ENCODE assay signal across 24 cellular contexts in genomic region chr20:23287366-23288190, GRCh38.
"Had no signal": no experiment of that assay in that cellular context is flagged by ENCODE, and none has a peak within 500 bp of the region (broad histone marks: within the 10 kb centered on the region; RNA-seq: fewer than 3 reads in every experiment).

No MANE protein-coding gene starts in this region.

- H3K36me3 Mint-ChIP-seq: activated CD8-positive, alpha-beta memory T cell treated with anti-CD3 and anti-CD28 coated beads, Interleukin-2, amount 10 ng/mL, durations not matched to agents 7 days and 5 days; activated naive CD4-positive, alpha-beta T cell treated with anti-CD3 and anti-CD28 coated beads, Interleukin-2, amount 50 U/mL, for 24 hours; WTC11 had no signal

- H3K4me1 Mint-ChIP-seq: activated CD8-positive, alpha-beta memory T cell treated with anti-CD3 and anti-CD28 coated beads, Interleukin-2, amount 10 ng/mL, durations not matched to agents 7 days and 5 days; activated naive CD4-positive, alpha-beta T cell treated with anti-CD3 and anti-CD28 coated beads, Interleukin-2, amount 50 U/mL, for 24 hours had no signal

- H3K27ac Mint-ChIP-seq: activated CD4-positive, alpha-beta T cell treated with anti-CD3 and anti-CD28 coated beads, Interleukin-2, amount 10 ng/mL, durations not matched to agents 24 days and 14 days; activated CD8-positive, alpha-beta memory T cell treated with anti-CD3 and anti-CD28 coated beads, Interleukin-2, amount 10 ng/mL, durations not matched to agents 7 days and 5 days; activated naive CD4-positive, alpha-beta T cell treated with anti-CD3 and anti-CD28 coated beads, Interleukin-2, amount 50 U/mL, for 24 hours; activated T-cell treated with anti-CD3 and anti-CD28 coated beads, Interleukin-2, amount 50 U/mL, for 24 hours; activated T-helper 1 cell treated with anti-CD3 and anti-CD28 coated beads, Interleukin-12 subunit alpha, Interleukin-12 subunit beta, Interleukin-2, Interleukin-4 antibody, amounts not matched to agents 30 ng/mL and 10 ng/mL and 1 ng/mL, durations not matched to agents 14 hours and 24 hours and 36 hours; T-helper 17 cell; WTC11 had no signal

- H3K9me3 Mint-ChIP-seq: activated CD4-positive, alpha-beta T cell treated with anti-CD3 and anti-CD28 coated beads, Interleukin-2, amount 10 ng/mL, durations not matched to agents 24 days and 14 days; activated naive CD4-positive, alpha-beta T cell treated with anti-CD3 and anti-CD28 coated beads, Interleukin-2, amount 50 U/mL, for 24 hours; activated T-cell treated with anti-CD3 and anti-CD28 coated beads, Interleukin-2, amount 50 U/mL, for 24 hours; activated T-helper 1 cell treated with anti-CD3 and anti-CD28 coated beads, Interleukin-12 subunit alpha, Interleukin-12 subunit beta, Interleukin-2, Interleukin-4 antibody, amounts not matched to agents 30 ng/mL and 10 ng/mL and 1 ng/mL, durations not matched to agents 14 hours and 24 hours and 36 hours; WTC11 had no signal

- H3K36me3 ChIP-seq: Peyer's patch had no signal

- H3K4me1 ChIP-seq: Peyer's patch had no signal

- H3K4me3 Mint-ChIP-seq: activated CD4-positive, alpha-beta T cell treated with anti-CD3 and anti-CD28 coated beads, Interleukin-2, amount 10 ng/mL, durations not matched to agents 24 days and 14 days; activated CD8-positive, alpha-beta memory T cell treated with anti-CD3 and anti-CD28 coated beads, Interleukin-2, amount 10 ng/mL, durations not matched to agents 7 days and 5 days; activated naive CD4-positive, alpha-beta T cell treated with anti-CD3 and anti-CD28 coated beads, Interleukin-2, amount 50 U/mL, for 24 hours; activated T-cell treated with anti-CD3 and anti-CD28 coated beads, Interleukin-2, amount 50 U/mL, for 24 hours; activated T-helper 1 cell treated with anti-CD3 and anti-CD28 coated beads, Interleukin-12 subunit alpha, Interleukin-12 subunit beta, Interleukin-2, Interleukin-4 antibody, amounts not matched to agents 30 ng/mL and 10 ng/mL and 1 ng/mL, durations not matched to agents 14 hours and 24 hours and 36 hours; T-helper 17 cell; WTC11 had no signal

- ATAC-seq: activated CD8-positive, alpha-beta memory T cell treated with anti-CD3 and anti-CD28 coated beads, Interleukin-2, amount 10 ng/mL, durations not matched to agents 7 days and 5 days; T-helper 17 cell; WTC11 had no signal

- H3K27me3 Mint-ChIP-seq: activated CD8-positive, alpha-beta memory T cell treated with anti-CD3 and anti-CD28 coated beads, Interleukin-2, amount 10 ng/mL, durations not matched to agents 7 days and 5 days had no signal

- H3K27ac ChIP-seq: Peyer's patch, RWPE1 had no signal

- DNase-seq: activated CD4-positive, alpha-beta T cell treated with anti-CD3 and anti-CD28 coated beads for 1 hour; activated CD4-positive, alpha-beta T cell treated with anti-CD3 and anti-CD28 coated beads, Interleukin-2, amount 10 ng/mL, durations not matched to agents 24 days and 14 days; activated CD4-positive, alpha-beta T cell treated with anti-CD3 and anti-CD28 coated beads, Interleukin-2, amount 50 U/mL, for 48 hours; activated CD8-positive, alpha-beta memory T cell treated with anti-CD3 and anti-CD28 coated beads, Interleukin-2, amount 10 ng/mL, durations not matched to agents 7 days and 5 days; activated effector memory CD4-positive, alpha-beta T cell treated with Interleukin-2 at 50 U/mL for 16 hours; activated naive CD4-positive, alpha-beta T cell; activated T-cell treated with anti-CD3 and anti-CD28 coated beads, Interleukin-2, amount 50 U/mL, for 24 hours; aorta; Karpas-422; MM.1S; NCI-H1105; NCI-H1436; NCI-H187; NCI-H2081 treated with DMSO at 0.1 percent for 48 hours; NCI-H446; NCI-H524; SHP77 treated with DMSO at 0.1 percent for 48 hours; T-helper 17 cell; T-helper 9 cell had no signal

- H3K4me3 ChIP-seq: Peyer's patch had no signal

- H3K9me3 ChIP-seq: Peyer's patch had no signal

- H3K27me3 ChIP-seq: Peyer's patch had no signal
